In genomic region chr21:44334637-44335030, GRCh38 we compare ENCODE assay signal across 1 cellular context.
TF ChIP-seq lines count a peak whose summit lies in the region.

No MANE protein-coding gene starts in this region.

TF ChIP-seq in IMR-90, 13 proteins besides CTCF, POLR2A, EP300 and RAD21:
- no peak for TF ChIP-seq MAFK (IDR thresholded peaks at IDR 0.05; ENCODE audit: low read depth, low read length)
- no peak for TF ChIP-seq MXI1 (IDR thresholded peaks at IDR 0.05; ENCODE audit: borderline replicate concordance, low read depth, low read length)
- no peak for TF ChIP-seq SMC3 (IDR thresholded peaks at IDR 0.05; ENCODE audit: low read depth, low read length)
- no peak for TF ChIP-seq RFX5 (IDR thresholded peaks at IDR 0.05; ENCODE audit: low read depth, low read length)
- TF ChIP-seq BHLHE40 (IDR thresholded peaks at IDR 0.05; ENCODE audit: low read depth, low read length), result no peak
TF ChIP-seq in IMR-90: peak in this region for 0.
